In genomic region chr22:46148885-46149492, GRCh38 we compare ENCODE assay signal across 8 cellular contexts. TPM values are rescaled to one million over a fixed set of nuclear protein-coding genes. Genes with fewer than 3 reads are reported as not detected.
A peak's percentile ranks its signal among the peaks of the same experiment; 100 is the strongest.
DNase-seq lines count a peak whose midpoint lies in the region; ATAC-seq, FAIRE-seq and TF ChIP-seq lines count a peak whose summit lies in the region.

No MANE protein-coding gene starts in this region.

- no peaks in the 10 kb centered on the region for H4K20me1 ChIP-seq in keratinocyte (ENCODE audit: control insufficient read depth, extremely low read depth, insufficient read depth, low read length)

- H3K27ac Mint-ChIP-seq in activated T-helper 17 cell treated with anti-CD3 and anti-CD28 coated beads, Interleukin-2, amount 50 U/mL, for 72 hours = peak overlapping the region; percentile 23
- peak overlapping the region; percentile 58 for H3K27ac Mint-ChIP-seq in stimulated activated memory B cell treated with anti-CD40 and anti-IgM and Interleukin-4, amounts not matched to agents 10 μg/mL and 1 μg/mL and 100 μg/mL, for 72 hours

- dilution Hi-C loops in keratinocyte (cut with MboI; ENCODE audit: extremely low pct_ligation_motif_present, low sequenced_read_pairs) = loop anchor here (5.0 kb wide), 1 partner anchor 93 kb away; no protein-coding TSS in a partner anchor

- H3K4me3 ChIP-seq in HFF-Myc (replicated peaks; ENCODE audit: low read depth, low read length) (peak overlapping the region; percentile 48), keratinocyte (ENCODE audit: control insufficient read depth in 2 of 3, extremely low read depth in 1 of 3, insufficient read depth in 2 of 3, low read depth in 1 of 3, low read length in 3 of 3) (peak overlapping the region in 1 of 3 experiments; percentile 59)

- no peaks in the 10 kb centered on the region for H3K9me3 Mint-ChIP-seq in activated T-helper 17 cell treated with anti-CD3 and anti-CD28 coated beads, Interleukin-2, amount 50 U/mL, for 72 hours
- H3K9me3 Mint-ChIP-seq in stimulated activated memory B cell treated with anti-CD40 and anti-IgM and Interleukin-4, amounts not matched to agents 10 μg/mL and 1 μg/mL and 100 μg/mL, for 72 hours = no peaks in the 10 kb centered on the region

- H3K36me3 Mint-ChIP-seq in activated T-helper 17 cell treated with anti-CD3 and anti-CD28 coated beads, Interleukin-2, amount 50 U/mL, for 72 hours (ENCODE audit: low read depth) = peaks cover 5% of the 10 kb centered on the region
- H3K36me3 Mint-ChIP-seq in stimulated activated memory B cell treated with anti-CD40 and anti-IgM and Interleukin-4, amounts not matched to agents 10 μg/mL and 1 μg/mL and 100 μg/mL, for 72 hours = peaks cover 6% of the 10 kb centered on the region

- no peak overlapping the region for H3K27ac ChIP-seq in keratinocyte (ENCODE audit: control insufficient read depth, insufficient read depth, low read length)

- no peak for ATAC-seq in activated T-helper 17 cell treated with anti-CD3 and anti-CD28 coated beads, Interleukin-2, amount 50 U/mL, for 72 hours (replicated peaks)
- ATAC-seq in stimulated activated memory B cell treated with anti-CD40 and anti-IgM and Interleukin-4, amounts not matched to agents 10 μg/mL and 1 μg/mL and 100 μg/mL, for 72 hours = no peak

- peak overlapping the region; percentile 81 for H3K4me3 Mint-ChIP-seq in activated T-helper 17 cell treated with anti-CD3 and anti-CD28 coated beads, Interleukin-2, amount 50 U/mL, for 72 hours
- peak overlapping the region; percentile 95 for H3K4me3 Mint-ChIP-seq in stimulated activated memory B cell treated with anti-CD40 and anti-IgM and Interleukin-4, amounts not matched to agents 10 μg/mL and 1 μg/mL and 100 μg/mL, for 72 hours

- no peaks in the 10 kb centered on the region for H3K9me3 ChIP-seq in keratinocyte (ENCODE audit: control insufficient read depth, low read depth, low read length)

- peak overlapping the region; percentile 58 for H2AFZ ChIP-seq in keratinocyte (ENCODE audit: control insufficient read depth, low read length)

- no peak for FAIRE-seq in keratinocyte (lab: Jason Lieb, UNC)

- peak overlapping the region; percentile 74 for H3K4me2 ChIP-seq in keratinocyte (ENCODE audit: control insufficient read depth, extremely low read depth, insufficient read depth, low read depth, low read length)

- DNase-seq in HFF-Myc (ENCODE audit: extremely low read depth, low read depth) (no peak), keratinocyte (ENCODE audit: low read depth, low spot score) (no peak), 8988T (no peak), DMS114 treated with DMSO at 0.1 percent for 48 hours (lab: John Stamatoyannopoulos, UW; ENCODE audit: unreplicated experiment) (no peak), NCI-H128 (lab: John Stamatoyannopoulos, UW; ENCODE audit: unreplicated experiment) (no peak), KBM-7 (no peak)

- H3K27me3 Mint-ChIP-seq in activated T-helper 17 cell treated with anti-CD3 and anti-CD28 coated beads, Interleukin-2, amount 50 U/mL, for 72 hours = peaks cover 3% of the 10 kb centered on the region
- no peaks in the 10 kb centered on the region for H3K27me3 Mint-ChIP-seq in stimulated activated memory B cell treated with anti-CD40 and anti-IgM and Interleukin-4, amounts not matched to agents 10 μg/mL and 1 μg/mL and 100 μg/mL, for 72 hours

- TF ChIP-seq CTCF in HFF-Myc (IDR thresholded peaks at IDR 0.05; ENCODE audit: low read depth, low read length, missing control alignments) = no peak
- TF ChIP-seq CTCF in keratinocyte (optimal IDR thresholded peaks at IDR 0.05 in 1 of 3, IDR thresholded peaks at IDR 0.05 in 1 of 3, conservative IDR thresholded peaks at IDR 0.05 in 1 of 3; ENCODE audit: extremely low read depth in 1 of 3, insufficient read depth in 2 of 3, low read length in 3 of 3) = no peak

- peaks cover 0 to 2% of the 10 kb centered on the region in 2 experiments for H3K36me3 ChIP-seq in keratinocyte (ENCODE audit: control insufficient read depth in 2 of 2, extremely low read depth in 1 of 2, insufficient read depth in 2 of 2, low read length in 2 of 2)

- no peaks in the 10 kb centered on the region for H3K79me2 ChIP-seq in keratinocyte (ENCODE audit: control insufficient read depth, insufficient read depth, low read length)

- no peak overlapping the region for H3K9ac ChIP-seq in keratinocyte (ENCODE audit: control insufficient read depth, extremely low read depth, insufficient read depth, low read length)

- H3K27me3 ChIP-seq in keratinocyte (ENCODE audit: control insufficient read depth, extremely low read depth, insufficient read depth, low read length) = peaks cover 9% of the 10 kb centered on the region

- H3K4me1 Mint-ChIP-seq in activated T-helper 17 cell treated with anti-CD3 and anti-CD28 coated beads, Interleukin-2, amount 50 U/mL, for 72 hours = peaks cover 5% of the 10 kb centered on the region
- H3K4me1 Mint-ChIP-seq in stimulated activated memory B cell treated with anti-CD40 and anti-IgM and Interleukin-4, amounts not matched to agents 10 μg/mL and 1 μg/mL and 100 μg/mL, for 72 hours = peaks cover 23% of the 10 kb centered on the region

- peaks cover 31% of the 10 kb centered on the region for H3K4me1 ChIP-seq in keratinocyte (ENCODE audit: control insufficient read depth, extremely low read depth, insufficient read depth, low read length)

- in situ Hi-C loops in KBM-7 (cut with MboI; ENCODE audit: low pct_unique_long_range_greater_than_20kb, low sequenced_read_pairs) = no loop called here

- H3K9me1 ChIP-seq in keratinocyte (ENCODE audit: control insufficient read depth, extremely low read depth, insufficient read depth, low read length) = no peaks in the 10 kb centered on the region

RNA-seq across cellular contexts. Expression of gene PPARA, which starts 1.3 kb away (rescaled TPM):
- total RNA-seq in activated T-helper 17 cell treated with anti-CD3 and anti-CD28 coated beads, Interleukin-2, amount 50 U/mL, for 72 hours = 10 to 100 TPM; 15.4 to 18.7 TPM
- 3.8 to 5.7 TPM (median 4.9 TPM) in 3 replicates for polyA plus RNA-seq in keratinocyte
- 3.0 TPM for polyA plus RNA-seq in keratinocyte (2011; ENCODE audit: low read depth)
- 4.3 and 5.2 TPM in 2 replicates for polyA plus RNA-seq in keratinocyte (2011; cell fraction: cytosol; rRNA removed)
- polyA plus RNA-seq in keratinocyte (2011; cell fraction: nucleus; rRNA removed) = 5.7 TPM in 2 replicates
- 5.0 and 6.3 TPM in 2 replicates for polyA plus RNA-seq in keratinocyte (2012; ENCODE audit: low replicate concordance)
- 7.1 to 18.8 TPM (median 10.4 TPM) in 3 replicates for polyA minus RNA-seq in keratinocyte
- 10.7 TPM for polyA minus RNA-seq in keratinocyte (2011; cell fraction: cytosol; rRNA and poly(A)+ RNA removed)
- polyA minus RNA-seq in keratinocyte (2011; cell fraction: nucleus; rRNA and poly(A)+ RNA removed) = 8.8 and 9.4 TPM in 2 replicates
